Comparison of ENCODE assay signal across 20 cellular contexts in genomic region chr9:94298949-94299599, GRCh38. TPM values are rescaled to one million over a fixed set of nuclear protein-coding genes. Genes with fewer than 3 reads are reported as not detected.
"Had no signal": no experiment of that assay in that cellular context is flagged by ENCODE, and none has a peak within 500 bp of the region (broad histone marks: within the 10 kb centered on the region; RNA-seq: fewer than 3 reads in every experiment).

No MANE protein-coding gene starts in this region.

- H3K36me3 ChIP-seq: WERI-Rb-1 had no signal

- DNase-seq: activated CD4-positive, alpha-beta T cell treated with anti-CD3 and anti-CD28 coated beads, Interleukin-2, amount 50 U/mL, for 48 hours; activated naive CD4-positive, alpha-beta T cell treated with Interleukin-2 at 50 U/mL for 16 hours; endodermal cell; left lung; mammary epithelial cell; mucosa of descending colon; natural killer cell; psoas muscle; stimulated activated CD4-positive, alpha-beta T cell treated with anti-CD3 and anti-CD28 coated beads, Interleukin-2, amount 100 ng/mL, for 48 hours; stimulated activated naive CD4-positive, alpha-beta T cell; T-helper 17 cell; trophoblast cell; WERI-Rb-1 had no signal

- H3K4me3 ChIP-seq: left lung, mucosa of descending colon, psoas muscle had no signal

- H3K27me3 ChIP-seq: left lung had no signal

- H3K27ac ChIP-seq: left lung, psoas muscle, WERI-Rb-1 had no signal

- H3K4me1 ChIP-seq: left lung had no signal

- H3K9me3 ChIP-seq: left lung, mucosa of descending colon, psoas muscle had no signal

- ATAC-seq: activated T-helper 17 cell treated with anti-CD3 and anti-CD28 coated beads, Interleukin-2, amount 50 U/mL, for 72 hours; left lung; natural killer cell; T-helper 17 cell had no signal

RNA-seq across cellular contexts. Expression of gene NUTM2F, which starts 29.4 kb away (rescaled TPM):
- total RNA-seq: activated T-helper 17 cell treated with anti-CD3 and anti-CD28 coated beads, Interleukin-2, amount 50 U/mL, for 72 hours; astrocyte; dermis microvascular lymphatic vessel endothelial cell; endodermal cell; epithelial cell of proximal tubule; left lung; mammary epithelial cell; mucosa of descending colon; natural killer cell; psoas muscle; skeletal muscle tissue; subcutaneous adipose tissue; T-helper 17 cell had no signal
- polyA plus RNA-seq: keratinocyte, mammary epithelial cell had no signal
